24 cellular contexts compared by ENCODE assay signal in genomic region chr18:75230210-75231052, GRCh38. TPM values are rescaled to one million over a fixed set of nuclear protein-coding genes. Genes with fewer than 3 reads are reported as not detected.
DNase-seq lines count a peak whose midpoint lies in the region; ATAC-seq and TF ChIP-seq lines count a peak whose summit lies in the region.
"Had no signal": no experiment of that assay in that cellular context is flagged by ENCODE, and none has a peak within 500 bp of the region (broad histone marks: within the 10 kb centered on the region; RNA-seq: fewer than 3 reads in every experiment).

No MANE protein-coding gene starts in this region.

- TF ChIP-seq CTCF in lung (IDR thresholded peaks at IDR 0.05; ENCODE audit: control extremely low read depth, extremely low read depth) = no peak

- intact Hi-C loops in left ventricle myocardium superior (cut with micrococcal nuclease) (no loop called here), Right ventricle myocardium inferior (cut with DNase I) (no loop called here), posterior cingulate gyrus (cut with DNase I) (no loop called here)

- H3K27ac ChIP-seq in lung (ENCODE audit: low read depth in 1 of 2, low read length in 1 of 2) = peak overlapping the region; percentile 12 to 62
- H3K27ac ChIP-seq: parathyroid adenoma, RWPE1 had no signal

- peaks cover 0 to 3% of the 10 kb centered on the region in 2 donors for H3K9me3 ChIP-seq in lung (ENCODE audit: control insufficient read depth in 2 of 2, insufficient read depth in 1 of 2, low read length in 1 of 2)

- DNase-seq in left ventricle myocardium superior (no peak), Right ventricle myocardium inferior (ENCODE audit: missing footprints) (no peak), astrocyte of the hippocampus (ENCODE audit: low read depth, low spot score) (peak; percentile 28), lung (ENCODE audit: low spot score) (no peak), ureter (ENCODE audit: low spot score) (peak; percentile 26), posterior cingulate gyrus (no peak)
- DNase-seq: activated CD4-positive, alpha-beta memory T cell treated with anti-CD3 and anti-CD28 coated beads, Interleukin-2, amount 10 ng/mL, durations not matched to agents 7 days and 5 days; activated gamma-delta T cell treated with Interleukin-2 at 50 U/mL for 16 hours; activated T-cell treated with anti-CD3 and anti-CD28 coated beads for 4 hours; anterior cingulate cortex; CD4-positive, CD25-positive, alpha-beta regulatory T cell; DMS53; effector CD8-positive, alpha-beta T cell; GF-D8; glutamatergic neuron; KG1; left colon; midbrain; NCI-H1694 treated with DMSO at 0.1 percent for 48 hours had no signal

- ATAC-seq in left ventricle myocardium superior (peak; percentile 26), Right ventricle myocardium inferior (no peak), lung (ENCODE audit: insufficient read depth, low FRiP score) (no peak), GM19397 (IDR thresholded peaks at IDR 0.05; ENCODE audit: unreplicated experiment) (no peak), HG03108 (IDR thresholded peaks at IDR 0.05; ENCODE audit: unreplicated experiment) (no peak)
- ATAC-seq: activated CD4-positive, CD25-positive, alpha-beta regulatory T cell treated with anti-CD3 and anti-CD28 coated beads, Interleukin-2, amount 50 U/mL, for 24 hours had no signal

- no peak overlapping the region for H3K4me3 ChIP-seq in lung

- WGBS in lung, 2 donors = 50 to 68% methylated on average over 17 of the region's 17 CpGs

- peaks cover 0 to 3% of the 10 kb centered on the region in 2 donors for H3K36me3 ChIP-seq in lung (ENCODE audit: control insufficient read depth in 2 of 2, insufficient read depth in 2 of 2, low read length in 2 of 2)

- H3K4me1 ChIP-seq in lung (ENCODE audit: control insufficient read depth in 2 of 2, insufficient read depth in 2 of 2, low read length in 2 of 2) = peaks cover 17 to 23% of the 10 kb centered on the region in 2 donors

- no peaks in the 10 kb centered on the region for H3K27me3 ChIP-seq in lung (ENCODE audit: control insufficient read depth, insufficient read depth)

RNA-seq across cellular contexts. Expression of gene TSHZ1, which starts 19.8 kb away (rescaled TPM):
- total RNA-seq in left ventricle myocardium superior (24.7 TPM), Right ventricle myocardium inferior (23.1 TPM), lung (10 to 100 TPM; 14.7 to 19.9 TPM), ureter (21.1 TPM)
- 1 to 10 TPM; 6.2 to 7.7 TPM for polyA plus RNA-seq in lung

RNA-seq across cellular contexts. Expression of gene PTGR3, which starts 21.5 kb away (rescaled TPM):
- 69.6 TPM for total RNA-seq in left ventricle myocardium superior
- 71.5 TPM for total RNA-seq in Right ventricle myocardium inferior
- 10 to 100 TPM; 21.7 to 22.2 TPM for total RNA-seq in lung
- polyA plus RNA-seq in lung = 10 to 100 TPM; 10.1 to 21.2 TPM
- 31.5 TPM for total RNA-seq in ureter

Comparison
In these comparisons a context has a peak if more than half of its experiments do, and no peak if none do; other contexts are left out.
1. DNase-seq: peak in astrocyte of the hippocampus (single experiment) and ureter (single experiment); none in left ventricle myocardium superior (single experiment), Right ventricle myocardium inferior (single experiment), lung (single experiment) and posterior cingulate gyrus (0 of 10).